ENCODE assay signal across 8 cellular contexts in genomic region chr10:102151774-102152544, GRCh38. TPM values are rescaled to one million over a fixed set of nuclear protein-coding genes. Genes with fewer than 3 reads are reported as not detected.
DNase-seq lines count a peak whose midpoint lies in the region; ATAC-seq, FAIRE-seq and TF ChIP-seq lines count a peak whose summit lies in the region.

Gene NOLC1, plus strand, starts transcription at chr10:102152389. Its CDS starts 22 bp downstream, at chr10:102152411.

- H3K4me2 ChIP-seq in astrocyte (ENCODE audit: low read length) = peak within 1 kb of the TSS; percentile 99

- H3K4me1 ChIP-seq in astrocyte (ENCODE audit: insufficient read depth, low read length) = peaks cover 17% of the 10 kb centered on the region
- H3K4me1 ChIP-seq in right cardiac atrium (ENCODE audit: control insufficient read depth, insufficient read depth, low read length) = peaks cover 2% of the 10 kb centered on the region
- H3K4me1 ChIP-seq in uterus = peaks cover 0 to 5% of the 10 kb centered on the region in 2 donors

- peak; percentile 80 for FAIRE-seq in astrocyte (lab: Jason Lieb, UNC)

- peaks cover 35% of the 10 kb centered on the region for H3K36me3 Mint-ChIP-seq in astrocyte (ENCODE audit: low read depth, unreplicated experiment)

- no peaks in the 10 kb centered on the region for H3K27me3 Mint-ChIP-seq in astrocyte (ENCODE audit: low read depth, unreplicated experiment)

- H3K9me3 ChIP-seq in astrocyte (ENCODE audit: insufficient read depth, low read depth, low read length) (no peaks in the 10 kb centered on the region), right cardiac atrium (ENCODE audit: control insufficient read depth, low read length) (no peaks in the 10 kb centered on the region), uterus (no peaks in the 10 kb centered on the region)

- H3K27ac ChIP-seq in astrocyte (ENCODE audit: low read depth, low read length) = peak within 1 kb of the TSS; percentile 98
- peak within 1 kb of the TSS; percentile 79 for H3K27ac ChIP-seq in right cardiac atrium (ENCODE audit: low read length)
- H3K27ac ChIP-seq in uterus = peak within 1 kb of the TSS; percentile 89

- H3K27ac Mint-ChIP-seq in astrocyte (ENCODE audit: unreplicated experiment) = peak within 1 kb of the TSS; percentile 99

- peak within 1 kb of the TSS; percentile 95 for H3K4me3 ChIP-seq in astrocyte (ENCODE audit: insufficient read depth, low read depth, low read length)
- peak within 1 kb of the TSS; percentile 84 for H3K4me3 ChIP-seq in right cardiac atrium (ENCODE audit: low read length)
- peak within 1 kb of the TSS; percentile 82 to 97 for H3K4me3 ChIP-seq in uterus

- peak within 1 kb of the TSS; percentile 98 for H3K4me3 Mint-ChIP-seq in astrocyte (ENCODE audit: unreplicated experiment)

- TF ChIP-seq CTCF in astrocyte (IDR thresholded peaks at IDR 0.05; ENCODE audit: insufficient read depth, low read depth, low read length) (no peak), uterus (IDR thresholded peaks at IDR 0.05) (peak in 1 of 4 experiments; percentile 41)

- H4K20me1 ChIP-seq in astrocyte (ENCODE audit: insufficient read depth, low read length) = peaks cover 85% of the 10 kb centered on the region

- intact Hi-C loops in right cardiac atrium (cut with DNase I) = loop anchor here in 1 of 4 donors (10.0 kb wide), 1 partner anchor 73 kb away; the partner anchor contains the start of gene ELOVL3
- intact Hi-C loops in uterus (cut with DNase I; ENCODE audit: low total_unique reads) = no loop called here

- TF ChIP-seq POLR2A in GM18505 (IDR thresholded peaks at IDR 0.05; ENCODE audit: borderline replicate concordance, extremely low read depth, insufficient read depth, insufficient read length) = peak; percentile 94
- peak; percentile 14 to 72 for TF ChIP-seq POLR2A in uterus (IDR thresholded peaks at IDR 0.05)

- H3K9ac ChIP-seq in astrocyte (ENCODE audit: low read length) = peak within 1 kb of the TSS; percentile 95

- H3K27me3 ChIP-seq in astrocyte (ENCODE audit: insufficient read depth, low read length) (no peaks in the 10 kb centered on the region), right cardiac atrium (ENCODE audit: control insufficient read depth, insufficient read depth) (no peaks in the 10 kb centered on the region), uterus (no peaks in the 10 kb centered on the region)

- H3K79me2 ChIP-seq in astrocyte (ENCODE audit: insufficient read depth, low read length) = peaks cover 59% of the 10 kb centered on the region

- H3K36me3 ChIP-seq in astrocyte (ENCODE audit: insufficient read depth, low read length) (peaks cover 42% of the 10 kb centered on the region), uterus (no peaks in the 10 kb centered on the region)

- 5% methylated on average over 59 of the region's 59 CpGs for WGBS in right cardiac atrium

- peak; percentile 95 for ATAC-seq in GM18505 (IDR thresholded peaks at IDR 0.05; ENCODE audit: unreplicated experiment)
- ATAC-seq in HG02973 (IDR thresholded peaks at IDR 0.05; ENCODE audit: unreplicated experiment) = peak; percentile 80
- peak; percentile 98 to 99 for ATAC-seq in right cardiac atrium

- H3K9me3 Mint-ChIP-seq in astrocyte (ENCODE audit: unreplicated experiment) = no peaks in the 10 kb centered on the region

- H3K4me1 Mint-ChIP-seq in astrocyte (ENCODE audit: low read depth, unreplicated experiment) = peaks cover 24% of the 10 kb centered on the region

- peak within 1 kb of the TSS; percentile 55 for H2AFZ ChIP-seq in astrocyte (ENCODE audit: low read depth, low read length)

- DNase-seq in NCI-H2029 (lab: John Stamatoyannopoulos, UW) (peak; percentile 89), T-helper 22 cell (ENCODE audit: low read depth) (peak; percentile 99), astrocyte (ENCODE audit: low read depth) (peak; percentile 97), right cardiac atrium (peak; percentile 99 to 100 (median 100)), pulmonary artery endothelial cell (ENCODE audit: low read depth, low spot score) (peak; percentile 97), uterus (peak; percentile 99 to 100)

RNA-seq across cellular contexts. Expression of gene NOLC1, which starts in this region (rescaled TPM):
- total RNA-seq in astrocyte (84.1 and 92.9 TPM in 2 replicates), right cardiac atrium (10 to 100 TPM; 28.8 to 38.0 (median 31.7) TPM), pulmonary artery endothelial cell (42.9 and 48.2 TPM in 2 replicates), uterus (10 to 100 TPM; 15.4 to 54.0 (median 27.4) TPM)
- 18.4 TPM for polyA plus RNA-seq in right cardiac atrium

Comparison
In these comparisons a context has a peak if more than half of its experiments do, and no peak if none do; other contexts are left out.
1. Peak in every context shown above with its lines: DNase-seq, ATAC-seq, H3K4me3 ChIP-seq and H3K27ac ChIP-seq.